ENCODE assay signal across 8 cellular contexts in the genomic region with DNA sequence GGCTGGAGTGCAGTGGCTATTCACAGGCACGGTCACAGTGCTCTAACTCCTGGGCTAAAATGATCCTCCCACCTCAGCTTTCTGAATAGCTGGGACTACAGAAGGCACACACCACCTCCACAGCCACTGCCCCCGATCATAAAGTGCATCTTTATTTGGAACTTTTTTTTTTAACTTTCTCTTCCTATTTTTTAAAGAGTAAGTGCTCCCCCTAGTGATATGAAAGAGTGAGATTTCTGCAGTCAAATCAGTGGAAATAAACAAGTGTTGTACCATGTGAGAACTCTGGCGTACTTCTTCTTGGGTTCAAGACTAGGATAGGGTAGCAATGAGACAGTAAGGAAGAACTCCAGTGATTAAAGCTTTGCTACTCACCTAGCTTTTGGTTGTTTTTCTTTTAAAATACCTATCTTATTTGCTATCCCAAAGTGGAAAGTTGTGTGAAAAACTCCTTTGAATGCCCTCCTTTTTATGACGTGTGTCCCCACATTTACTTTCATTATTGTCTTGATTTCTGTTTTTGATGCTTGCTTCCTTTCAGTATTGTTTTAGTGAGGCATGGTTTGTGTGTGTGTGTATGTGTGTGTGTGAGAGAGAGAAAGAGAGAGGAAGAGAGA. TPM values are rescaled to one million over a fixed set of nuclear protein-coding genes. Genes with fewer than 3 reads are reported as not detected.
DNase-seq lines count a peak whose midpoint lies in the region; ATAC-seq and TF ChIP-seq lines count a peak whose summit lies in the region.

No MANE protein-coding gene starts in this region.

- H3K9me3 Mint-ChIP-seq in natural killer cell treated with Interleukin-12 subunit alpha and Interleukin-12 subunit beta and Interleukin-15 and Interleukin-18, amount 100 ng/mL, for 72 hours, result no peaks in the 10 kb centered on the region

- H3K4me1 Mint-ChIP-seq in natural killer cell treated with Interleukin-12 subunit alpha and Interleukin-12 subunit beta and Interleukin-15 and Interleukin-18, amount 100 ng/mL, for 72 hours (ENCODE audit: low read depth in 2 of 2), result peaks cover 3 to 9% of the 10 kb centered on the region in 2 donors

- H3K4me3 ChIP-seq in LNCaP clone FGC (ENCODE audit: low read depth, low read length), result no peak overlapping the region
- H3K4me3 ChIP-seq in epithelial cell of proximal tubule (ENCODE audit: low read depth, low read length), result peak overlapping the region; percentile 32

- H3K36me3 Mint-ChIP-seq in natural killer cell treated with Interleukin-12 subunit alpha and Interleukin-12 subunit beta and Interleukin-15 and Interleukin-18, amount 100 ng/mL, for 72 hours, result no peaks in the 10 kb centered on the region

- TF ChIP-seq CTCF in LNCaP clone FGC (IDR thresholded peaks at IDR 0.05; ENCODE audit: control insufficient read depth, extremely low read depth, insufficient read depth), result peak; percentile 67
- TF ChIP-seq CTCF in epithelial cell of proximal tubule (conservative IDR thresholded peaks at IDR 0.05; ENCODE audit: low read depth, low read length), result peak; percentile 62

- ATAC-seq in GM21515 (IDR thresholded peaks at IDR 0.05; ENCODE audit: unreplicated experiment), result peak; percentile 74
- peak; percentile 53 to 57 for ATAC-seq in natural killer cell treated with Interleukin-12 subunit alpha and Interleukin-12 subunit beta and Interleukin-15 and Interleukin-18, amount 100 ng/mL, for 72 hours

- peak overlapping the region; percentile 58 for H3K4me3 Mint-ChIP-seq in natural killer cell treated with Interleukin-12 subunit alpha and Interleukin-12 subunit beta and Interleukin-15 and Interleukin-18, amount 100 ng/mL, for 72 hours

- peak overlapping the region in 1 of 2 donors; percentile 4 for H3K27ac Mint-ChIP-seq in natural killer cell treated with Interleukin-12 subunit alpha and Interleukin-12 subunit beta and Interleukin-15 and Interleukin-18, amount 100 ng/mL, for 72 hours

- DNase-seq in NCI-H2196 (lab: John Stamatoyannopoulos, UW; ENCODE audit: unreplicated experiment) (peak; percentile 6), NCI-H2196 treated with DMSO at 0.1 percent for 48 hours (lab: John Stamatoyannopoulos, UW; ENCODE audit: unreplicated experiment) (no peak), LNCaP clone FGC (ENCODE audit: low read depth) (no peak), SW480 (ENCODE audit: low spot score) (peak; percentile 71), epithelial cell of proximal tubule (ENCODE audit: low read depth) (peak; percentile 19)
- no peak for DNase-seq in natural killer cell treated with Interleukin-12 subunit alpha and Interleukin-12 subunit beta and Interleukin-15 and Interleukin-18, amount 100 ng/mL, for 72 hours (ENCODE audit: low spot score)
- no peak for DNase-seq in stimulated activated CD4-positive, alpha-beta T cell treated with anti-CD3 and anti-CD28 coated beads, Interleukin-1b, Interleukin-23, amount 100 ng/mL, for 48 hours

- H3K27me3 Mint-ChIP-seq in natural killer cell treated with Interleukin-12 subunit alpha and Interleukin-12 subunit beta and Interleukin-15 and Interleukin-18, amount 100 ng/mL, for 72 hours, result peaks cover 24 to 48% of the 10 kb centered on the region in 2 donors

RNA-seq across cellular contexts. Expression of a gene that starts 6.6 kb away (rescaled TPM):
- 0.29 and 1.7 TPM in 2 replicates for total RNA-seq in epithelial cell of proximal tubule
- total RNA-seq in natural killer cell treated with Interleukin-12 subunit alpha and Interleukin-12 subunit beta and Interleukin-15 and Interleukin-18, amount 100 ng/mL, for 72 hours, result under 1 TPM in 1 of 2 donors, not detected in 1; 0.73 TPM

RNA-seq across cellular contexts. Expression of a gene that starts 51.4 kb away (rescaled TPM):
- total RNA-seq in epithelial cell of proximal tubule, result 112 and 139 TPM in 2 replicates
- total RNA-seq in natural killer cell treated with Interleukin-12 subunit alpha and Interleukin-12 subunit beta and Interleukin-15 and Interleukin-18, amount 100 ng/mL, for 72 hours, result 10 to 100 TPM; 61.3 to 73.8 TPM

Comparison
In these comparisons a context has a peak if more than half of its experiments do, and no peak if none do; other contexts are left out.
1. DNase-seq: peak in NCI-H2196 (single experiment), SW480 (single experiment) and epithelial cell of proximal tubule (single experiment); none in NCI-H2196 treated with DMSO at 0.1 percent for 48 hours (single experiment), LNCaP clone FGC (single experiment), natural killer cell treated with Interleukin-12 subunit alpha and Interleukin-12 subunit beta and Interleukin-15 and Interleukin-18, amount 100 ng/mL, for 72 hours (single experiment) and stimulated activated CD4-positive, alpha-beta T cell treated with anti-CD3 and anti-CD28 coated beads, Interleukin-1b, Interleukin-23, amount 100 ng/mL, for 48 hours (single experiment).